ENCODE assay signal across 25 cellular contexts in genomic region chr3:171822707-171823106, GRCh38. TPM values are rescaled to one million over a fixed set of nuclear protein-coding genes. Genes with fewer than 3 reads are reported as not detected.
A peak's percentile ranks its signal among the peaks of the same experiment; 100 is the strongest.
DNase-seq lines count a peak whose midpoint lies in the region; ATAC-seq, FAIRE-seq and TF ChIP-seq lines count a peak whose summit lies in the region.
"Had no signal": no experiment of that assay in that cellular context is flagged by ENCODE, and none has a peak within 500 bp of the region (broad histone marks: within the 10 kb centered on the region; RNA-seq: fewer than 3 reads in every experiment).

No MANE protein-coding gene starts in this region.

- H3K4me3 ChIP-seq in CD8-positive, alpha-beta T cell (ENCODE audit: low read depth, low read length) = no peak overlapping the region
- no peak overlapping the region for H3K4me3 ChIP-seq in kidney (ENCODE audit: low read length in 2 of 2)
- H3K4me3 ChIP-seq: gastrocnemius medialis, prostate gland, upper lobe of left lung had no signal

- no peak overlapping the region for H3K4me3 Mint-ChIP-seq in CD8-positive, alpha-beta T cell
- H3K4me3 Mint-ChIP-seq: CD4-positive, alpha-beta T cell; IgD-negative memory B cell; memory B cell; natural killer cell treated with Interleukin-12 subunit alpha and Interleukin-12 subunit beta and Interleukin-15 and Interleukin-18, amount 100 ng/mL, for 72 hours; WTC11 had no signal

- peak; percentile 78 for ATAC-seq in GM19395 (IDR thresholded peaks at IDR 0.05; ENCODE audit: unreplicated experiment)
- peak; percentile 70 for ATAC-seq in HG02970 (IDR thresholded peaks at IDR 0.05; ENCODE audit: low FRiP score, unreplicated experiment)
- peak; percentile 74 for ATAC-seq in HG03558 (IDR thresholded peaks at IDR 0.05; ENCODE audit: extremely low read depth, unreplicated experiment)
- ATAC-seq in CD8-positive, alpha-beta T cell = no peak
- no peak for ATAC-seq in esophagus mucosa
- ATAC-seq: gastrocnemius medialis; natural killer cell treated with Interleukin-12 subunit alpha and Interleukin-12 subunit beta and Interleukin-15 and Interleukin-18, amount 100 ng/mL, for 72 hours; WTC11 had no signal

- no peaks in the 10 kb centered on the region for H3K27me3 ChIP-seq in CD8-positive, alpha-beta T cell (ENCODE audit: insufficient read depth, low read length)
- H3K27me3 ChIP-seq: gastrocnemius medialis, upper lobe of left lung had no signal

- DNase-seq in Caki2 (ENCODE audit: low read depth) (peak; percentile 81), AML-193 (lab: John Stamatoyannopoulos, UW) (no peak), kidney (no peak)
- no peak for DNase-seq in CD8-positive, alpha-beta T cell
- DNase-seq: CD4-positive, alpha-beta T cell; cerebellar nuclear complex; gastrocnemius medialis; HCEC 1CT; NCI-H774; stimulated activated CD4-positive, alpha-beta T cell treated with anti-CD3 and anti-CD28 coated beads, Interleukin-12 subunit alpha, Interleukin-12 subunit beta, amount 100 ng/mL, for 4 hours; stimulated activated naive CD4-positive, alpha-beta T cell; upper lobe of left lung had no signal

- intact Hi-C loops in CD8-positive, alpha-beta T cell (cut with DNase I, micrococcal nuclease) = no loop called here
- intact Hi-C loops in kidney (cut with DNase I) = no loop called here

- H3K27ac ChIP-seq in CD8-positive, alpha-beta T cell (ENCODE audit: low read depth, low read length) = no peak overlapping the region
- H3K27ac ChIP-seq in kidney (ENCODE audit: low read depth in 2 of 2, low read length in 2 of 2) = no peak overlapping the region
- H3K27ac ChIP-seq: gastrocnemius medialis, prostate gland, upper lobe of left lung had no signal

- no peak overlapping the region for H3K9ac ChIP-seq in kidney (ENCODE audit: low read length in 2 of 2)

- H3K9me3 Mint-ChIP-seq in CD8-positive, alpha-beta T cell = no peaks in the 10 kb centered on the region
- H3K9me3 Mint-ChIP-seq: activated T-helper 2 cell treated with anti-CD3 and anti-CD28 coated beads, Interferon-gamma antibody, Interleukin-2, Interleukin-4, amounts not matched to agents 10 μg/mL and 5 μg/mL and 100 μg/mL, durations not matched to agents 14 hours and 24 hours and 36 hours; CD4-positive, alpha-beta T cell; natural killer cell treated with Interleukin-12 subunit alpha and Interleukin-12 subunit beta and Interleukin-15 and Interleukin-18, amount 100 ng/mL, for 72 hours had no signal

- CTCF ChIA-PET in CD8-positive, alpha-beta T cell (lab: Charles Lee) = interaction anchor here (1.7 kb wide), 1 partner anchor 774 kb away, joined by 3 read pairs; no protein-coding TSS in a partner anchor

- POLR2A ChIA-PET in CD8-positive, alpha-beta T cell (lab: Charles Lee) = interaction anchor here (0.8 to 1.4 kb wide), 2 partner anchors 11 to 12 kb away, joined by 3 read pairs; no protein-coding TSS in a partner anchor

- H3K4me1 ChIP-seq in CD8-positive, alpha-beta T cell (ENCODE audit: insufficient read depth, low read length) = no peaks in the 10 kb centered on the region
- no peaks in the 10 kb centered on the region for H3K4me1 ChIP-seq in kidney (ENCODE audit: control insufficient read depth in 1 of 2, insufficient read depth in 1 of 2, low read depth in 1 of 2, low read length in 2 of 2)
- H3K4me1 ChIP-seq: gastrocnemius medialis, prostate gland had no signal

- peaks cover 2% of the 10 kb centered on the region for H3K4me1 Mint-ChIP-seq in CD8-positive, alpha-beta T cell (ENCODE audit: low read depth)
- H3K4me1 Mint-ChIP-seq: memory B cell had no signal

- H3K36me3 ChIP-seq in CD8-positive, alpha-beta T cell (ENCODE audit: insufficient read depth, low read length) = no peaks in the 10 kb centered on the region
- H3K36me3 ChIP-seq in kidney (ENCODE audit: control insufficient read depth in 1 of 2, insufficient read depth in 2 of 2, low read length in 2 of 2) = no peaks in the 10 kb centered on the region
- H3K36me3 ChIP-seq: gastrocnemius medialis, prostate gland, upper lobe of left lung had no signal

- H3K27ac Mint-ChIP-seq in CD8-positive, alpha-beta T cell = no peak overlapping the region
- H3K27ac Mint-ChIP-seq: activated T-helper 2 cell treated with anti-CD3 and anti-CD28 coated beads, Interferon-gamma antibody, Interleukin-2, Interleukin-4, amounts not matched to agents 10 μg/mL and 5 μg/mL and 100 μg/mL, durations not matched to agents 14 hours and 24 hours and 36 hours; CD4-positive, alpha-beta T cell; IgD-negative memory B cell; memory B cell; natural killer cell treated with Interleukin-12 subunit alpha and Interleukin-12 subunit beta and Interleukin-15 and Interleukin-18, amount 100 ng/mL, for 72 hours; WTC11 had no signal

- FAIRE-seq in kidney (lab: Jason Lieb, UNC) = no peak
- FAIRE-seq: A204.1 had no signal

- H3K36me3 Mint-ChIP-seq in CD8-positive, alpha-beta T cell = no peaks in the 10 kb centered on the region
- H3K36me3 Mint-ChIP-seq: memory B cell; natural killer cell treated with Interleukin-12 subunit alpha and Interleukin-12 subunit beta and Interleukin-15 and Interleukin-18, amount 100 ng/mL, for 72 hours; WTC11 had no signal

- no peak for TF ChIP-seq CTCF in CD8-positive, alpha-beta T cell (IDR thresholded peaks at IDR 0.05)
- TF ChIP-seq CTCF in kidney (IDR thresholded peaks at IDR 0.05; ENCODE audit: borderline replicate concordance, extremely low read depth, insufficient read depth) = no peak

- no peaks in the 10 kb centered on the region for H3K9me3 ChIP-seq in CD8-positive, alpha-beta T cell (ENCODE audit: low read length)
- no peaks in the 10 kb centered on the region for H3K9me3 ChIP-seq in kidney (ENCODE audit: control insufficient read depth in 1 of 2, low read length in 2 of 2)
- H3K9me3 ChIP-seq: gastrocnemius medialis, prostate gland, upper lobe of left lung had no signal

- H3K27me3 Mint-ChIP-seq in CD8-positive, alpha-beta T cell (ENCODE audit: low read depth) = peaks cover 21% of the 10 kb centered on the region
- H3K27me3 Mint-ChIP-seq: IgD-negative memory B cell, memory B cell had no signal

- in situ Hi-C loops in Caki2 (cut with HindIII; ENCODE audit: low pct_unique_long_range_greater_than_20kb, low sequenced_read_pairs) = no loop called here

RNA-seq across cellular contexts. Expression of gene PLD1, which starts 12.4 kb away (rescaled TPM):
- 6.4 and 12.2 TPM in 2 replicates for total RNA-seq in Caki2 (2014; rRNA removed; shearing (Covaris generic); ENCODE audit: low replicate concordance)
- total RNA-seq in CD8-positive, alpha-beta T cell = 1 to 10 TPM; 1.1 to 1.6 TPM
- total RNA-seq in esophagus mucosa (74.3 TPM), kidney (24.3 TPM)
- polyA plus RNA-seq in kidney (ENCODE audit: insufficient read depth, low read depth, low replicate concordance) = 11.2 TPM
- polyA plus RNA-seq: IgD-negative memory B cell had no signal

RNA-seq across cellular contexts. Expression of gene TMEM212, which starts 20.4 kb away (rescaled TPM):
- not detected in 2 replicates for total RNA-seq in Caki2 (2014; rRNA removed; shearing (Covaris generic); ENCODE audit: low replicate concordance)
- total RNA-seq in CD8-positive, alpha-beta T cell = not detected
- total RNA-seq in esophagus mucosa = not detected
- total RNA-seq in kidney = not detected
- not detected for polyA plus RNA-seq in kidney (ENCODE audit: insufficient read depth, low read depth, low replicate concordance)
- total RNA-seq: CD4-positive, alpha-beta T cell; Daoy; gastrocnemius medialis; natural killer cell treated with Interleukin-12 subunit alpha and Interleukin-12 subunit beta and Interleukin-15 and Interleukin-18, amount 100 ng/mL, for 72 hours; prostate gland; RPMI7951; WTC11 had no signal
- polyA plus RNA-seq: IgD-negative memory B cell had no signal

Comparison
In these comparisons a context has a peak if more than half of its experiments do, and no peak if none do; other contexts are left out.
1. ATAC-seq: peak in GM19395 (single experiment), HG02970 (single experiment) and HG03558 (single experiment); none in CD8-positive, alpha-beta T cell (single experiment) and esophagus mucosa (single experiment).